In genomic region chr11:107457558-107458271, GRCh38 we compare ENCODE assay signal across 8 cellular contexts. TPM values are rescaled to one million over a fixed set of nuclear protein-coding genes. Genes with fewer than 3 reads are reported as not detected.
DNase-seq lines count a peak whose midpoint lies in the region; ATAC-seq and TF ChIP-seq lines count a peak whose summit lies in the region.

Gene CWF19L2 (minus strand): TSS chr11:107457825. CDS start chr11:107457816, 9 bp downstream.

- peaks cover 28% of the 10 kb centered on the region for H3K27me3 Mint-ChIP-seq in progenitor cell of endocrine pancreas

- TF ChIP-seq CTCF in GM13976 (IDR thresholded peaks at IDR 0.05; ENCODE audit: borderline replicate concordance, control extremely low read depth, extremely low read depth, insufficient read depth, missing control alignments): no peak
- TF ChIP-seq CTCF in left ventricle myocardium inferior (IDR thresholded peaks at IDR 0.05; ENCODE audit: borderline replicate concordance): no peak
- TF ChIP-seq CTCF in progenitor cell of endocrine pancreas (IDR thresholded peaks at IDR 0.05; ENCODE audit: unreplicated experiment): no peak

- no peaks in the 10 kb centered on the region for H3K9me3 ChIP-seq in left ventricle myocardium inferior (replicated peaks)

- H3K36me3 Mint-ChIP-seq in progenitor cell of endocrine pancreas (ENCODE audit: insufficient read depth): no peaks in the 10 kb centered on the region

- ATAC-seq in HG02870 (IDR thresholded peaks at IDR 0.05; ENCODE audit: unreplicated experiment): peak; percentile 96

- peak within 1 kb of the TSS; percentile 89 for H3K27ac ChIP-seq in left ventricle myocardium inferior (replicated peaks)

- DNase-seq in GM13976 (ENCODE audit: low spot score) (peak; percentile 79), NCI-H146 treated with DMSO at 0.1 percent for 48 hours (lab: John Stamatoyannopoulos, UW; ENCODE audit: unreplicated experiment) (peak; percentile 92), amniotic stem cell (lab: John Stamatoyannopoulos, UW) (peak; percentile 94), left ventricle myocardium inferior (peak; percentile 90), progenitor cell of endocrine pancreas (ENCODE audit: low spot score, unreplicated experiment) (peak; percentile 73), ureter (ENCODE audit: low spot score) (peak; percentile 90)

- peak within 1 kb of the TSS; percentile 84 for H3K27ac Mint-ChIP-seq in progenitor cell of endocrine pancreas

- no peaks in the 10 kb centered on the region for H3K27me3 ChIP-seq in left ventricle myocardium inferior (ENCODE audit: low read depth)

- in situ Hi-C loops in GM13976 (cut with MboI; ENCODE audit: low sequenced_read_pairs, unreplicated experiment): no loop called here

- H3K9me3 Mint-ChIP-seq in progenitor cell of endocrine pancreas (ENCODE audit: low read depth): peaks cover 3% of the 10 kb centered on the region

- peaks cover 12% of the 10 kb centered on the region for H3K4me1 Mint-ChIP-seq in progenitor cell of endocrine pancreas (ENCODE audit: low read depth)

- H3K4me3 Mint-ChIP-seq in progenitor cell of endocrine pancreas (ENCODE audit: low read depth): peak within 1 kb of the TSS; percentile 86

- intact Hi-C loops in T-helper 1 cell treated with Interleukin-12 subunit alpha and Interleukin-12 subunit beta and Interleukin-4 antibody, amounts not matched to agents 30 ng/mL and 1 ng/mL, for 36 hours (cut with micrococcal nuclease): loop anchor here (1.0 to 5.0 kb wide), 16 partner anchors 90 to 1435 kb away; partner anchors contain the start of genes AASDHPPT, ACAT1, ALKBH8 and C11orf65
- intact Hi-C loops in left ventricle myocardium inferior (cut with micrococcal nuclease): no loop called here

- H3K4me3 ChIP-seq in left ventricle myocardium inferior: peak within 1 kb of the TSS; percentile 89

- peaks cover 18% of the 10 kb centered on the region for H3K36me3 ChIP-seq in left ventricle myocardium inferior

- peaks cover 29% of the 10 kb centered on the region for H3K4me1 ChIP-seq in left ventricle myocardium inferior

RNA-seq across cellular contexts. Expression of gene CWF19L2, which starts in this region (rescaled TPM):
- total RNA-seq in T-helper 1 cell treated with Interleukin-12 subunit alpha and Interleukin-12 subunit beta and Interleukin-4 antibody, amounts not matched to agents 30 ng/mL and 1 ng/mL, for 36 hours: 16.3 and 17.9 TPM in 2 replicates
- total RNA-seq in left ventricle myocardium inferior (9.4 TPM), progenitor cell of endocrine pancreas (17.9 and 18.6 TPM in 2 replicates), ureter (23.9 TPM)

Comparison
In these comparisons a context has a peak if more than half of its experiments do, and no peak if none do; other contexts are left out.
1. Peak in every context shown above with its lines: DNase-seq, ATAC-seq, H3K4me3 ChIP-seq and H3K27ac ChIP-seq.